In genomic region chr3:111708157-111708771, GRCh38 we compare ENCODE assay signal across 33 cellular contexts.
"Had no signal": no experiment of that assay in that cellular context is flagged by ENCODE, and none has a peak within 500 bp of the region (broad histone marks: within the 10 kb centered on the region; RNA-seq: fewer than 3 reads in every experiment).

No MANE protein-coding gene starts in this region.

- FAIRE-seq: colon, endometrium, frontal cortex had no signal

- H3K9me3 ChIP-seq: neutrophil, ovary, prostate gland, sigmoid colon, SK-N-SH, thyroid gland had no signal

- H3K4me1 ChIP-seq: prostate gland, thyroid gland had no signal

- H3K27me3 ChIP-seq: hepatocyte, neutrophil, ovary, sigmoid colon, thyroid gland had no signal

- DNase-seq: activated CD4-positive, alpha-beta T cell treated with anti-CD3 and anti-CD28 coated beads, Interleukin-2, amount 10 ng/mL, durations not matched to agents 7 days and 5 days; activated CD4-positive, CD25-positive, alpha-beta regulatory T cell treated with anti-CD3 and anti-CD28 coated beads, Interleukin-2, amount 50 U/mL, for 72 hours; activated CD8-positive, alpha-beta T cell treated with anti-CD3 and anti-CD28 coated beads for 36 hours; activated effector memory CD4-positive, alpha-beta T cell treated with Interleukin-2 at 50 U/mL for 16 hours; activated naive CD4-positive, alpha-beta T cell treated with Interleukin-2 at 50 U/mL for 16 hours; activated T-cell treated with anti-CD3 and anti-CD28 coated beads, Interleukin-2, amount 50 U/mL, for 48 hours; amygdala; central memory CD4-positive, alpha-beta T cell; dermis blood vessel endothelial cell; effector CD4-positive, alpha-beta T cell; glutamatergic neuron; left cardiac atrium; mesendoderm; nephron progenitor cell; ovary; retina; sigmoid colon; SK-N-SH; small intestine; stimulated activated CD4-positive, alpha-beta T cell treated with anti-CD3 and anti-CD28 coated beads, Interleukin-4, amount 100 ng/mL, for 24 hours; stimulated activated naive CD8-positive, alpha-beta T cell treated with anti-CD3 and anti-CD28 coated beads, Interleukin-15, amount 100 ng/mL, for 72 hours; SW 1271; T1000; thyroid gland had no signal

- H3K27ac ChIP-seq: hepatocyte, neutrophil, ovary, prostate gland, sigmoid colon, thyroid gland had no signal

- H3K4me3 Mint-ChIP-seq: activated CD4-positive, alpha-beta T cell treated with anti-CD3 and anti-CD28 coated beads, Interleukin-2, amount 10 ng/mL, durations not matched to agents 7 days and 5 days; activated CD8-positive, alpha-beta T cell treated with anti-CD3 and anti-CD28 coated beads for 36 hours; nephron progenitor cell; stimulated activated memory B cell treated with anti-CD40 and anti-IgM and Interleukin-4, amounts not matched to agents 10 μg/mL and 1 μg/mL and 100 μg/mL, for 72 hours; stimulated activated naive CD8-positive, alpha-beta T cell treated with anti-CD3 and anti-CD28 coated beads, Interleukin-15, amount 100 ng/mL, for 72 hours; T-helper 1 cell treated with Interleukin-12 subunit alpha and Interleukin-12 subunit beta and Interleukin-4 antibody, amounts not matched to agents 30 μg/mL and 1 μg/mL, for 36 hours had no signal

- H3K4me3 ChIP-seq: hepatocyte, lung, ovary, prostate gland, sigmoid colon, thyroid gland had no signal

- H3K27me3 Mint-ChIP-seq: activated CD4-positive, alpha-beta T cell treated with anti-CD3 and anti-CD28 coated beads, Interleukin-2, amount 10 ng/mL, durations not matched to agents 7 days and 5 days; activated CD8-positive, alpha-beta T cell treated with anti-CD3 and anti-CD28 coated beads for 36 hours; stimulated activated memory B cell treated with anti-CD40 and anti-IgM and Interleukin-4, amounts not matched to agents 10 μg/mL and 1 μg/mL and 100 μg/mL, for 72 hours; stimulated activated naive CD8-positive, alpha-beta T cell treated with anti-CD3 and anti-CD28 coated beads, Interleukin-15, amount 100 ng/mL, for 72 hours had no signal

- H3K9me3 Mint-ChIP-seq: activated CD4-positive, alpha-beta T cell treated with anti-CD3 and anti-CD28 coated beads, Interleukin-2, amount 10 ng/mL, durations not matched to agents 7 days and 5 days; nephron progenitor cell; stimulated activated memory B cell treated with anti-CD40 and anti-IgM and Interleukin-4, amounts not matched to agents 10 μg/mL and 1 μg/mL and 100 μg/mL, for 72 hours; stimulated activated naive CD8-positive, alpha-beta T cell treated with anti-CD3 and anti-CD28 coated beads, Interleukin-15, amount 100 ng/mL, for 72 hours; T-helper 1 cell treated with Interleukin-12 subunit alpha and Interleukin-12 subunit beta and Interleukin-4 antibody, amounts not matched to agents 30 μg/mL and 1 μg/mL, for 36 hours had no signal

- ATAC-seq: activated CD8-positive, alpha-beta T cell treated with anti-CD3 and anti-CD28 coated beads for 36 hours; stimulated activated memory B cell treated with anti-CD40 and anti-IgM and Interleukin-4, amounts not matched to agents 10 μg/mL and 1 μg/mL and 100 μg/mL, for 72 hours; stimulated activated naive CD8-positive, alpha-beta T cell treated with anti-CD3 and anti-CD28 coated beads, Interleukin-15, amount 100 ng/mL, for 72 hours had no signal

- H3K27ac Mint-ChIP-seq: activated CD4-positive, alpha-beta T cell treated with anti-CD3 and anti-CD28 coated beads, Interleukin-2, amount 10 ng/mL, durations not matched to agents 7 days and 5 days; activated CD8-positive, alpha-beta T cell treated with anti-CD3 and anti-CD28 coated beads for 36 hours; nephron progenitor cell; stimulated activated memory B cell treated with anti-CD40 and anti-IgM and Interleukin-4, amounts not matched to agents 10 μg/mL and 1 μg/mL and 100 μg/mL, for 72 hours; T-helper 1 cell treated with Interleukin-12 subunit alpha and Interleukin-12 subunit beta and Interleukin-4 antibody, amounts not matched to agents 30 μg/mL and 1 μg/mL, for 36 hours had no signal

- H3K36me3 ChIP-seq: neutrophil, ovary, prostate gland, sigmoid colon, thyroid gland had no signal
